ENCODE assay signal across 8 cellular contexts in genomic region chr16:52489894-52490293, GRCh38. TPM values are rescaled to one million over a fixed set of nuclear protein-coding genes. Genes with fewer than 3 reads are reported as not detected.
"Had no signal": no experiment of that assay in that cellular context is flagged by ENCODE, and none has a peak within 500 bp of the region (broad histone marks: within the 10 kb centered on the region; RNA-seq: fewer than 3 reads in every experiment).

No MANE protein-coding gene starts in this region.

- H3K27ac ChIP-seq: HL-60 had no signal

- H3K4me3 ChIP-seq: GM23338, K562 had no signal

- DNase-seq: H9, HCEC 1CT, IMR-90, KG1 had no signal

- ATAC-seq: GM23338, K562 had no signal

RNA-seq across cellular contexts. Expression of gene TOX3, which starts 57.0 kb away (rescaled TPM):
- total RNA-seq: HT1080, IMR-90, K562 had no signal
- polyA plus RNA-seq: IMR-90, K562 had no signal
